Comparison of ENCODE assay signal across 17 cellular contexts in the genomic region with DNA sequence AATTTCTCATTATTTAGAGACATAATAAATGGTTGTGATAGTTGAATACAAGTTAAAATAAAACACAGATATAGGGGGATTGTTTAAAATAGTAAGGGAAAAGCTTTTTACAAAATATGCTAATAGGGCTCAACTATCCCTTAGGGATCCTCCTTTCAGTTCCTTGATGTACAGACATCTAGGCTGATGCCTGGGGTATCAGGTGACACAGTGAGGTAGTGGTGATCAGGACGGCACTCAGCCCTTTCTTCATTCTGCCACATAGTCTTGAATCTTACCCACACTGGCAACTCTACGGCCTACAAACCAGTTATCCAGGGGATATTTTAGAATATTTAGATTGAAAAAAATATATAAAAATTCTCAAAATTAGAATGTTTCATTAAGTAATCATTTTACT.
"Had no signal": no experiment of that assay in that cellular context is flagged by ENCODE, and none has a peak within 500 bp of the region (broad histone marks: within the 10 kb centered on the region; RNA-seq: fewer than 3 reads in every experiment).

No MANE protein-coding gene starts in this region.

- H3K27me3 ChIP-seq: colonic mucosa, esophagus squamous epithelium, gastroesophageal sphincter, ovary, right atrium auricular region, stomach, transverse colon had no signal

- H3K4me1 ChIP-seq: colonic mucosa, right atrium auricular region had no signal

- H3K36me3 ChIP-seq: colonic mucosa, gastroesophageal sphincter, ovary, right atrium auricular region, stomach, thoracic aorta, transverse colon had no signal

- H3K27ac ChIP-seq: colonic mucosa, esophagus squamous epithelium, gastroesophageal sphincter, ovary, right atrium auricular region, stomach, thoracic aorta, transverse colon had no signal

- H3K4me3 Mint-ChIP-seq: naive thymus-derived CD4-positive, alpha-beta T cell had no signal

- H3K4me3 ChIP-seq: colonic mucosa, esophagus squamous epithelium, gastroesophageal sphincter, ovary, right atrium auricular region, stomach, thoracic aorta, transverse colon had no signal

- DNase-seq: colonic mucosa; dermis blood vessel endothelial cell; esophagus squamous epithelium; foreskin fibroblast; mammary epithelial cell; naive thymus-derived CD4-positive, alpha-beta T cell; ovary; small intestine; stimulated activated CD4-positive, alpha-beta T cell treated with anti-CD3 and anti-CD28 coated beads, Interleukin-12 subunit alpha, Interleukin-12 subunit beta, amount 100 ng/mL, for 4 hours; stimulated activated naive CD4-positive, alpha-beta T cell; stomach; substantia nigra; transverse colon had no signal

- H3K27me3 Mint-ChIP-seq: naive thymus-derived CD4-positive, alpha-beta T cell had no signal

- ATAC-seq: gastroesophageal sphincter; left lobe of liver; naive thymus-derived CD4-positive, alpha-beta T cell had no signal
